Comparison of ENCODE assay signal across 1 cellular context in the genomic region with DNA sequence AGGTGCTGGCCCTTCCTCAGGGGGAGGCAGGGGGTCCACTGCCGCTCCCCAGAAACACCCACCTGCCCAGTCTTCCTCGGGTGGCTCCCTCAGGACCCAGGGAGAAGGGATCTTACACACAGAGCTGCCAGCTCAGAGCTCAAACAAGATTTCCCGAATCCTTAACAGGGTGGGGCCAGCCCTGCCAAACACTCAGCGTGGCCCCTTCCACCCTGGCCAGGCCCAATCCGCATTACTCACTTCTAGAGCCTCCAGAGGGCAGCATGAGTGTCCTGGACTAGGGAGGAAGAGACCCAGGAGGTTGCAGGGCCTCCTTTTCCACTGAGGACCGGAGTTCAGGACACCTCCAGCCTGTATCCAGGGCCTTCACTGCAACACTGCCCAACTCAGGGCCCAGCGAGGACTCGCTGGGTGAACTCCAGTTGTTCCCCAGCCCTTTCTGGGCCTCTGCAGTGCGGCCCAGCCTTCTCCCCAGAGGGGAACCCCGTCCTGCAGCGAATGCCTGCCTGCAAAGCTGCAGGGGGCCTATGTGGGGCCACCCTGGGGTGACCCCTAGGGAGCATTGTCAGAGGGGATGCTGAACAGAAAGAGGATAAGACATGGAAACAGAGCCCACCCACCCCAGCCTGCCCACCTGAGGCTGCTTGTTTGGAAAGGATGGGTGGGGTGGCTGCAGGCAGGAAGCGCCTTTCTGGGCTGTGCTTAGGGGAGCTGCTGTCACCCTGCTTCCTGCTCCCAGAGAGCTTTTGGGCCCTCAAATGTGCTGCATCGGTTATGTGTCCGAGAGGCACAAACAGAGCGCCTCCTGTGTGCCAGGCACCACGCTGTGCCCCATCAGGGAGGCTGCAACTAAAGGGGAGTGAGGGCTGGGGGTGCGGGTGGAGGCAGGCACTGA.
TF ChIP-seq lines count a peak whose summit lies in the region.

No MANE protein-coding gene starts in this region.

TF ChIP-seq in endothelial cell of umbilical vein, 7 proteins besides CTCF, POLR2A, EP300 and RAD21 (continued from another document):
- TF ChIP-seq EZH2 (IDR thresholded peaks at IDR 0.05; ENCODE audit: borderline replicate concordance, low read depth, low read length, severe bottlenecking) (no peak), FOS (IDR thresholded peaks at IDR 0.05; ENCODE audit: borderline replicate concordance, insufficient read depth, low read length) (no peak), GATA2 (IDR thresholded peaks at IDR 0.05; ENCODE audit: insufficient read depth, insufficient read length, low read depth, low read length) (no peak), JUN (IDR thresholded peaks at IDR 0.05; ENCODE audit: borderline replicate concordance, insufficient read depth, insufficient read length, low read depth) (no peak), MYC (IDR thresholded peaks at IDR 0.05; ENCODE audit: low read depth, low read length) (no peak)
- TF ChIP-seq, protein P1, sequence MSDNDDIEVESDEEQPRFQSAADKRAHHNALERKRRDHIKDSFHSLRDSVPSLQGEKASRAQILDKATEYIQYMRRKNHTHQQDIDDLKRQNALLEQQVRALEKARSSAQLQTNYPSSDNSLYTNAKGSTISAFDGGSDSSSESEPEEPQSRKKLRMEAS (IDR thresholded peaks at IDR 0.05; ENCODE audit: insufficient read depth, insufficient read length): no peak
TF ChIP-seq in endothelial cell of umbilical vein: peak in this region for 0.
